38 cellular contexts compared by ENCODE assay signal in genomic region chr19:54145541-54146158, GRCh38. TPM values are rescaled to one million over a fixed set of nuclear protein-coding genes. Genes with fewer than 3 reads are reported as not detected.
"Had no signal": no experiment of that assay in that cellular context is flagged by ENCODE, and none has a peak within 500 bp of the region (broad histone marks: within the 10 kb centered on the region; RNA-seq: fewer than 3 reads in every experiment).

No MANE protein-coding gene starts in this region.

- H3K27me3 ChIP-seq: adrenal gland, body of pancreas, esophagus muscularis mucosa, foreskin keratinocyte, gastrocnemius medialis had no signal

- H3K9me3 ChIP-seq: adrenal gland, body of pancreas, esophagus muscularis mucosa, gastrocnemius medialis had no signal

- H3K9me3 Mint-ChIP-seq: activated B cell treated with CpG ODN at 0.5 μM for 24 hours; activated CD4-positive, alpha-beta memory T cell treated with anti-CD3 and anti-CD28 coated beads for 36 hours; activated CD4-positive, alpha-beta T cell treated with anti-CD3 and anti-CD28 coated beads, Interleukin-2, amount 10 ng/mL, durations not matched to agents 24 days and 14 days; activated naive CD4-positive, alpha-beta T cell treated with anti-CD3 and anti-CD28 coated beads for 36 hours; activated naive CD4-positive, alpha-beta T cell treated with anti-CD3 and anti-CD28 coated beads, Interleukin-2, amount 50 U/mL, for 24 hours; activated naive CD8-positive, alpha-beta T cell treated with anti-CD3 and anti-CD28 coated beads for 36 hours; activated naive CD8-positive, alpha-beta T cell treated with anti-CD3 and anti-CD28 coated beads, Interleukin-2, amount 50 U/mL, for 24 hours; activated T-helper 1 cell treated with anti-CD3 and anti-CD28 coated beads, Interleukin-12 subunit alpha, Interleukin-12 subunit beta, Interleukin-2, Interleukin-4 antibody, amounts not matched to agents 30 ng/mL and 10 ng/mL and 1 ng/mL, durations not matched to agents 14 hours and 24 hours and 36 hours; activated T-helper 2 cell treated with anti-CD3 and anti-CD28 coated beads, Interferon-gamma antibody, Interleukin-2, Interleukin-4, amounts not matched to agents 10 μg/mL and 5 μg/mL and 100 μg/mL, durations not matched to agents 14 hours and 24 hours and 36 hours; effector memory CD8-positive, alpha-beta T cell; T-helper 2 cell treated with Interferon-gamma antibody and Interleukin-4, amounts not matched to agents 5 μg/mL and 100 μg/mL, for 36 hours had no signal

- ATAC-seq: activated CD4-positive, alpha-beta T cell treated with anti-CD3 and anti-CD28 coated beads for 36 hours; activated CD8-positive, alpha-beta memory T cell treated with anti-CD3 and anti-CD28 coated beads, Interleukin-2, amount 10 ng/mL, durations not matched to agents 7 days and 5 days; activated CD8-positive, alpha-beta T cell treated with anti-CD3 and anti-CD28 coated beads, Interleukin-2, amount 10 ng/mL, durations not matched to agents 7 days and 5 days; activated naive CD8-positive, alpha-beta T cell treated with anti-CD3 and anti-CD28 coated beads, Interleukin-2, amount 50 U/mL, for 24 hours; body of pancreas; effector memory CD8-positive, alpha-beta T cell; foreskin keratinocyte; gastrocnemius medialis; T-helper 17 cell had no signal

- H3K4me3 ChIP-seq: adrenal gland, body of pancreas, esophagus muscularis mucosa, gastrocnemius medialis had no signal

- H3K27ac ChIP-seq: body of pancreas, esophagus muscularis mucosa, foreskin keratinocyte, gastrocnemius medialis, WERI-Rb-1 had no signal

- H3K4me1 ChIP-seq: foreskin keratinocyte had no signal

- FAIRE-seq: colon had no signal

- H3K27me3 Mint-ChIP-seq: activated B cell treated with CpG ODN at 0.5 μM for 24 hours; activated CD4-positive, alpha-beta memory T cell treated with anti-CD3 and anti-CD28 coated beads for 36 hours; activated CD4-positive, alpha-beta T cell treated with anti-CD3 and anti-CD28 coated beads for 36 hours; activated CD4-positive, alpha-beta T cell treated with anti-CD3 and anti-CD28 coated beads, Interleukin-2, amount 10 ng/mL, durations not matched to agents 24 days and 14 days; activated CD8-positive, alpha-beta memory T cell treated with anti-CD3 and anti-CD28 coated beads, Interleukin-2, amount 10 ng/mL, durations not matched to agents 7 days and 5 days; activated naive CD4-positive, alpha-beta T cell treated with anti-CD3 and anti-CD28 coated beads, Interleukin-2, amount 50 U/mL, for 24 hours; activated naive CD8-positive, alpha-beta T cell treated with anti-CD3 and anti-CD28 coated beads for 36 hours; activated naive CD8-positive, alpha-beta T cell treated with anti-CD3 and anti-CD28 coated beads, Interleukin-2, amount 50 U/mL, for 24 hours; effector memory CD8-positive, alpha-beta T cell; T-helper 17 cell had no signal

- H3K27ac Mint-ChIP-seq: activated B cell treated with CpG ODN at 0.5 μM for 24 hours; activated CD4-positive, alpha-beta memory T cell treated with anti-CD3 and anti-CD28 coated beads for 36 hours; activated CD4-positive, alpha-beta T cell treated with anti-CD3 and anti-CD28 coated beads for 36 hours; activated CD4-positive, alpha-beta T cell treated with anti-CD3 and anti-CD28 coated beads, Interleukin-2, amount 10 ng/mL, durations not matched to agents 24 days and 14 days; activated CD8-positive, alpha-beta memory T cell treated with anti-CD3 and anti-CD28 coated beads, Interleukin-2, amount 10 ng/mL, durations not matched to agents 7 days and 5 days; activated CD8-positive, alpha-beta T cell treated with anti-CD3 and anti-CD28 coated beads, Interleukin-2, amount 10 ng/mL, durations not matched to agents 7 days and 5 days; activated naive CD4-positive, alpha-beta T cell treated with anti-CD3 and anti-CD28 coated beads for 36 hours; activated naive CD8-positive, alpha-beta T cell treated with anti-CD3 and anti-CD28 coated beads for 36 hours; activated T-helper 1 cell treated with anti-CD3 and anti-CD28 coated beads, Interleukin-12 subunit alpha, Interleukin-12 subunit beta, Interleukin-2, Interleukin-4 antibody, amounts not matched to agents 30 ng/mL and 10 ng/mL and 1 ng/mL, durations not matched to agents 14 hours and 24 hours and 36 hours; activated T-helper 2 cell treated with anti-CD3 and anti-CD28 coated beads, Interferon-gamma antibody, Interleukin-2, Interleukin-4, amounts not matched to agents 10 μg/mL and 5 μg/mL and 100 μg/mL, durations not matched to agents 14 hours and 24 hours and 36 hours; T-helper 2 cell treated with Interferon-gamma antibody and Interleukin-4, amounts not matched to agents 5 μg/mL and 100 μg/mL, for 36 hours had no signal

- H3K4me3 Mint-ChIP-seq: activated B cell treated with CpG ODN at 0.5 μM for 24 hours; activated CD4-positive, alpha-beta memory T cell treated with anti-CD3 and anti-CD28 coated beads for 36 hours; activated CD4-positive, alpha-beta T cell treated with anti-CD3 and anti-CD28 coated beads for 36 hours; activated CD4-positive, alpha-beta T cell treated with anti-CD3 and anti-CD28 coated beads, Interleukin-2, amount 10 ng/mL, durations not matched to agents 24 days and 14 days; activated CD8-positive, alpha-beta memory T cell treated with anti-CD3 and anti-CD28 coated beads, Interleukin-2, amount 10 ng/mL, durations not matched to agents 7 days and 5 days; activated CD8-positive, alpha-beta T cell treated with anti-CD3 and anti-CD28 coated beads, Interleukin-2, amount 10 ng/mL, durations not matched to agents 7 days and 5 days; activated naive CD4-positive, alpha-beta T cell treated with anti-CD3 and anti-CD28 coated beads for 36 hours; activated naive CD4-positive, alpha-beta T cell treated with anti-CD3 and anti-CD28 coated beads, Interleukin-2, amount 50 U/mL, for 24 hours; activated naive CD8-positive, alpha-beta T cell treated with anti-CD3 and anti-CD28 coated beads for 36 hours; activated naive CD8-positive, alpha-beta T cell treated with anti-CD3 and anti-CD28 coated beads, Interleukin-2, amount 50 U/mL, for 24 hours; activated T-helper 1 cell treated with anti-CD3 and anti-CD28 coated beads, Interleukin-12 subunit alpha, Interleukin-12 subunit beta, Interleukin-2, Interleukin-4 antibody, amounts not matched to agents 30 ng/mL and 10 ng/mL and 1 ng/mL, durations not matched to agents 14 hours and 24 hours and 36 hours; effector memory CD8-positive, alpha-beta T cell; T-helper 17 cell; T-helper 2 cell treated with Interferon-gamma antibody and Interleukin-4, amounts not matched to agents 5 μg/mL and 100 μg/mL, for 36 hours had no signal

- DNase-seq: activated B cell treated with CpG ODN at 0.5 μM for 24 hours; activated CD4-positive, alpha-beta memory T cell treated with anti-CD3 and anti-CD28 coated beads for 36 hours; activated CD4-positive, alpha-beta T cell treated with anti-CD3 and anti-CD28 coated beads for 36 hours; activated CD4-positive, alpha-beta T cell treated with anti-CD3 and anti-CD28 coated beads, Interleukin-2, amount 10 ng/mL, durations not matched to agents 24 days and 14 days; activated CD4-positive, CD25-positive, alpha-beta regulatory T cell treated with anti-CD3 and anti-CD28 coated beads, Interleukin-2, amount 50 U/mL, for 72 hours; activated CD8-positive, alpha-beta memory T cell treated with anti-CD3 and anti-CD28 coated beads, Interleukin-2, amount 10 ng/mL, durations not matched to agents 7 days and 5 days; activated CD8-positive, alpha-beta memory T cell treated with anti-CD3 and anti-CD28 coated beads, Interleukin-2, amount 50 U/mL, for 4 hours; activated CD8-positive, alpha-beta T cell treated with anti-CD3 and anti-CD28 coated beads, Interleukin-2, amount 10 ng/mL, durations not matched to agents 7 days and 5 days; activated effector memory CD4-positive, alpha-beta T cell treated with anti-CD3 and anti-CD28 coated beads, Interleukin-2, amount 50 U/mL, for 16 hours; activated naive CD4-positive, alpha-beta T cell treated with anti-CD3 and anti-CD28 coated beads for 36 hours; activated naive CD8-positive, alpha-beta T cell treated with anti-CD3 and anti-CD28 coated beads for 36 hours; activated naive CD8-positive, alpha-beta T cell treated with anti-CD3 and anti-CD28 coated beads, Interleukin-2, amount 50 U/mL, for 24 hours; activated T-cell treated with anti-CD3 and anti-CD28 coated beads, Interleukin-2, amount 50 U/mL, for 1 hour; activated T-cell treated with anti-CD3 and anti-CD28 coated beads, Interleukin-2, amount 50 U/mL, for 48 hours; amygdala; aorta; body of pancreas; caudate nucleus; cortex of kidney; dermis blood vessel endothelial cell; effector CD4-positive, alpha-beta T cell; effector memory CD8-positive, alpha-beta T cell; erythroblast; foreskin keratinocyte; gastrocnemius medialis; glutamatergic neuron; T-helper 1 cell; T-helper 17 cell; T1000; WERI-Rb-1 had no signal

RNA-seq across cellular contexts. Expression of gene TMC4, which starts 27.3 kb away (rescaled TPM):
- total RNA-seq: activated B cell treated with CpG ODN at 0.5 μM for 24 hours; activated CD8-positive, alpha-beta memory T cell treated with anti-CD3 and anti-CD28 coated beads for 36 hours; activated naive CD8-positive, alpha-beta T cell treated with anti-CD3 and anti-CD28 coated beads for 36 hours had no signal
